In the genomic region with DNA sequence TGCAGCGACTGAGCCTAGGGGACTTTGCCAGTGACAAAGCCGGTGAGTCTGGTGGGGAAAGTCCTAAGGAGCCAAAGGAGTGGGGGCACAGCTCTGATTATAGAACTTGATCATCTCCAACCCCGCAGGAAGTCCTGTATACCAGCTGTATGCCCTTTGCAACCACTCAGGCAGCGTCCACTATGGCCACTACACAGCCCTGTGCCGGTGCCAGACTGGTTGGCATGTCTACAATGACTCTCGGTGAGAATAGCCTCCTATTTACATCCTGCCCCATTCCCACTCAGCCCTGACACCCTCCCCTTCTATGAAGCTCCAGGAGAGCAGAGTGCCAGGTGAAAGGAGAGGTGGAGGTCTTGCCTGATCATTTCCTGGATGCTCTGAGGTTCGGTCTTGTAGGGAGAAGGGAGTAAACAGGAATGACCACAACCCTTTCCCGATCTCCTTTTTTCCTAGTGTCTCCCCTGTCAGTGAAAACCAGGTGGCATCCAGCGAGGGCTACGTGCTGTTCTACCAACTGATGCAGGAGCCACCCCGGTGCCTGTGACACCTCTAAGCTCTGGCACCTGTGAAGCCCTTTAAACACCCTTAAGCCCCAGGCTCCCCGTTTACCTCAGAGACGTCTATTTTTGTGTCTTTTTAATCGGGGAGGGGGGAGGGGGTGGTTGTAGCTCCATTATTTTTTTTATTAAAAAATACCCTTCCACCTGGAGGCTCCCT, we compare ENCODE assay signal across 8 cellular contexts. TPM values are rescaled to one million over a fixed set of nuclear protein-coding genes. Genes with fewer than 3 reads are reported as not detected.
DNase-seq lines count a peak whose midpoint lies in the region; ATAC-seq and TF ChIP-seq lines count a peak whose summit lies in the region.

No MANE protein-coding gene starts in this region.

- intact Hi-C loops in aorta (cut with DNase I), result no loop called here

- no peaks in the 10 kb centered on the region for H3K9me3 ChIP-seq in mucosa of rectum (ENCODE audit: control insufficient read depth in 2 of 2, low read length in 2 of 2)
- H3K9me3 ChIP-seq in aorta (ENCODE audit: control insufficient read depth, low read length), result no peaks in the 10 kb centered on the region

- H3K27ac Mint-ChIP-seq in stimulated activated naive CD8-positive, alpha-beta T cell treated with anti-CD3 and anti-CD28 coated beads, Interleukin-15, Interleukin-2, amounts not matched to agents 100 ng/mL and 50 ng/mL, for 24 hours, result peak overlapping the region; percentile 40

- peak overlapping the region; percentile 78 to 83 for H3K9ac ChIP-seq in mucosa of rectum (ENCODE audit: low read depth in 1 of 2, low read length in 2 of 2)

- H3K4me3 ChIP-seq in cardiac fibroblast (replicated peaks in 1 of 2; ENCODE audit: low read depth in 2 of 2, low read length in 2 of 2) (peak overlapping the region; percentile 77 to 79), mucosa of rectum (ENCODE audit: low read length in 2 of 2) (peak overlapping the region; percentile 95 to 96), aorta (ENCODE audit: low read length in 2 of 2) (peak overlapping the region in 1 of 2 donors; percentile 30)

- DNase-seq in stimulated activated naive CD8-positive, alpha-beta T cell treated with anti-CD3 and anti-CD28 coated beads, Interleukin-15, Interleukin-2, amounts not matched to agents 100 U/mL and 50 U/mL, for 24 hours, result no peak
- DNase-seq in cardiac fibroblast (ENCODE audit: low read depth in 2 of 2) (no peak), aorta (peak; percentile 44 to 56), DMS79 (lab: John Stamatoyannopoulos, UW) (no peak)
- DNase-seq in activated CD4-positive, CD25-positive, alpha-beta regulatory T cell (lab: John Stamatoyannopoulos, UW), result no peak

- peak overlapping the region; percentile 89 to 93 for H3K27ac ChIP-seq in mucosa of rectum (ENCODE audit: low read depth in 2 of 2, low read length in 2 of 2)
- H3K27ac ChIP-seq in aorta (ENCODE audit: low read depth in 1 of 2, low read length in 2 of 2), result peak overlapping the region in 1 of 2 donors; percentile 85

- H3K4me1 Mint-ChIP-seq in stimulated activated naive CD8-positive, alpha-beta T cell treated with anti-CD3 and anti-CD28 coated beads, Interleukin-15, Interleukin-2, amounts not matched to agents 100 ng/mL and 50 ng/mL, for 24 hours (ENCODE audit: low read depth), result peaks cover 54% of the 10 kb centered on the region

- H3K4me3 Mint-ChIP-seq in stimulated activated naive CD8-positive, alpha-beta T cell treated with anti-CD3 and anti-CD28 coated beads, Interleukin-15, Interleukin-2, amounts not matched to agents 100 ng/mL and 50 ng/mL, for 24 hours, result peak overlapping the region; percentile 92

- H3K36me3 ChIP-seq in mucosa of rectum (ENCODE audit: control insufficient read depth in 2 of 2, insufficient read depth in 2 of 2, low read length in 2 of 2) (peaks cover 12 to 13% of the 10 kb centered on the region in 2 donors), aorta (ENCODE audit: control insufficient read depth in 1 of 2, insufficient read depth in 2 of 2, low read length in 1 of 2) (no peaks in the 10 kb centered on the region)

- WGBS in aorta, 2 donors, result 60 to 61% methylated on average over 14 of the region's 14 CpGs

- H3K4me1 ChIP-seq in mucosa of rectum (ENCODE audit: control insufficient read depth in 2 of 2, insufficient read depth in 2 of 2, low read length in 2 of 2) (peaks cover 25 to 27% of the 10 kb centered on the region in 2 donors), aorta (ENCODE audit: control insufficient read depth in 1 of 2, insufficient read depth in 2 of 2, low read length in 2 of 2) (no peaks in the 10 kb centered on the region)

- peaks cover 29% of the 10 kb centered on the region for H3K36me3 Mint-ChIP-seq in stimulated activated naive CD8-positive, alpha-beta T cell treated with anti-CD3 and anti-CD28 coated beads, Interleukin-15, Interleukin-2, amounts not matched to agents 100 ng/mL and 50 ng/mL, for 24 hours (ENCODE audit: low read depth)

- no peak for TF ChIP-seq CTCF in cardiac fibroblast (IDR thresholded peaks at IDR 0.05; ENCODE audit: low read depth, low read length)

- no peaks in the 10 kb centered on the region for H3K27me3 Mint-ChIP-seq in stimulated activated naive CD8-positive, alpha-beta T cell treated with anti-CD3 and anti-CD28 coated beads, Interleukin-15, Interleukin-2, amounts not matched to agents 100 ng/mL and 50 ng/mL, for 24 hours

- ATAC-seq in stimulated activated naive CD8-positive, alpha-beta T cell treated with anti-CD3 and anti-CD28 coated beads, Interleukin-15, Interleukin-2, amounts not matched to agents 100 U/mL and 50 U/mL, for 24 hours, result no peak
- ATAC-seq in aorta (ENCODE audit: low FRiP score) (no peak), HG02798 (IDR thresholded peaks at IDR 0.05; ENCODE audit: poor library complexity, unreplicated experiment) (no peak)

- no peaks in the 10 kb centered on the region for H3K9me3 Mint-ChIP-seq in stimulated activated naive CD8-positive, alpha-beta T cell treated with anti-CD3 and anti-CD28 coated beads, Interleukin-15, Interleukin-2, amounts not matched to agents 100 ng/mL and 50 ng/mL, for 24 hours

- H3K27me3 ChIP-seq in mucosa of rectum (ENCODE audit: control insufficient read depth in 2 of 2, insufficient read depth in 2 of 2, low read length in 2 of 2), result no peaks in the 10 kb centered on the region
- no peaks in the 10 kb centered on the region for H3K27me3 ChIP-seq in aorta (ENCODE audit: control insufficient read depth in 1 of 2, insufficient read depth in 2 of 2, low read length in 1 of 2)

RNA-seq across cellular contexts. Expression of gene PPOX, which starts 1.2 kb away (rescaled TPM):
- 10 to 100 TPM; 16.3 to 30.9 TPM for total RNA-seq in aorta
- 100 to 1,000 TPM in 1 of 2 donors, 10 to 100 TPM in 1; 17.0 to 126 TPM for polyA plus RNA-seq in aorta

RNA-seq across cellular contexts. Expression of gene USP21, which starts 5.8 kb away (rescaled TPM):
- 10 to 100 TPM; 16.4 to 28.1 TPM for total RNA-seq in aorta
- 10 to 100 TPM; 15.7 to 24.7 TPM for polyA plus RNA-seq in aorta

RNA-seq across cellular contexts. Expression of gene UFC1, which starts 11.3 kb away (rescaled TPM):
- total RNA-seq in aorta, result 10 to 100 TPM; 64.2 to 70.3 TPM
- polyA plus RNA-seq in aorta, result 100 to 1,000 TPM; 143 to 184 TPM

RNA-seq across cellular contexts. Expression of gene B4GALT3, which starts 12.2 kb away (rescaled TPM):
- total RNA-seq in aorta, result 10 to 100 TPM; 26.8 to 29.8 TPM
- polyA plus RNA-seq in aorta, result 10 to 100 TPM; 13.9 to 23.1 TPM

RNA-seq across cellular contexts. Expression of gene DEDD, which starts 32.6 kb away (rescaled TPM):
- 10 to 100 TPM; 44.7 to 46.8 TPM for total RNA-seq in aorta
- polyA plus RNA-seq in aorta, result 10 to 100 TPM; 25.2 to 39.7 TPM

Comparison
In these comparisons a context has a peak if more than half of its experiments do, and no peak if none do; other contexts are left out.
1. DNase-seq: peak in aorta (2 of 2); none in stimulated activated naive CD8-positive, alpha-beta T cell treated with anti-CD3 and anti-CD28 coated beads, Interleukin-15, Interleukin-2, amounts not matched to agents 100 U/mL and 50 U/mL, for 24 hours (single experiment), cardiac fibroblast (0 of 2), DMS79 (single experiment) and activated CD4-positive, CD25-positive, alpha-beta regulatory T cell (0 of 4).